ENCODE assay signal across 8 cellular contexts in the genomic region with DNA sequence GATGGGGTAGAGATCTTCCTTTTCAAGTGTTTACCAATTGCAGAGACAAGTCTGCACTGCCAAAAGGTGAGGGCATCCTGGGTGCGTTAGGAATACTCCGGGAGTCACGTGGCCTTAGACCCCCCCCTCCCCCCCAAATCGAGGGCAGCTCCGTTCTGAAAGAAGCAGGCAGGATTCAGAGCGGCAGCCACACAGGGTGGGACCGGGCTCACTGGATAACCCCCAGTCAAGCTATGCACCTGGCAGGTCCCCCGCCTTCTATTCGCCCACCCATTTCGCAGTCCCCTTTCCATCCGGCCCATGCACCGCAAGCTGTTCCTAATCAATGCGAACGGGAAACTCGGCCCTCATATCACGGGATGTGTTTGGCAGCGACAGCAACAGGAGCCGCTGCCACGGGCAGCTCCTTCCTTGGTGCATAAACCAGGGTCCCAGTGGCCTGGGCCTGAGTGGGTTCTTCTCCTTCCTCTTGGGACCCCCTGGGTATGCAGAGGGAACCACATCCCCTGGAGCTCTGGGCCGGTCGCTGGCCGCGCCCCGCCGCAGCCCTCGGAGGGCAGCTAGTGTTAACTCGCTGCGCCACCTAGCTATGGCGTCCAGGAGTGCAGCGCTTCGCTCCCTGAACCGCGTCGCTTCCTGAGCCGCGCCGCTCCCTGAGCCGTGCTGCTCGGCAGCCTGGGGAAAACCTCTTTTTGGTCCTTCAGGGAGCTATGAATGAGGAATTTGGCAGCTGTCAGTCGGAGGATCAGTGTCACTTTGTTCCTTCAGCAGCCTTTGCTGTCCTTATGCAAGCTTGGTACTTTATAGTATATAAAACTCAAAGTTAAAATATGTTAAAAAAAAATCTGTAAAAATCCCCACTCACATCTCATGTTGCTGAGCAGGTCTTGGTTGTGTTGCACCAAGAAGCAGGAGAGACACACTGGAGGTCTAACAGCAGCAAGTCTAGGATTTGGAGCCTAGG. TPM values are rescaled to one million over a fixed set of nuclear protein-coding genes. Genes with fewer than 3 reads are reported as not detected.
DNase-seq lines count a peak whose midpoint lies in the region; ATAC-seq, FAIRE-seq and TF ChIP-seq lines count a peak whose summit lies in the region.

No MANE protein-coding gene starts in this region.

- H3K36me3 Mint-ChIP-seq in CD8-positive, alpha-beta T cell: no peaks in the 10 kb centered on the region
- H3K36me3 Mint-ChIP-seq in immature natural killer cell: no peaks in the 10 kb centered on the region

- H3K27ac Mint-ChIP-seq in CD8-positive, alpha-beta T cell: no peak overlapping the region
- H3K27ac Mint-ChIP-seq in immature natural killer cell: peak overlapping the region in 5 of 6 donors; percentile 64 to 79 (median 72)

- peak; percentile 96 for TF ChIP-seq CTCF in CD8-positive, alpha-beta T cell (IDR thresholded peaks at IDR 0.05)

- DNase-seq in CD8-positive, alpha-beta T cell: peak; percentile 61 to 86 (median 74)
- DNase-seq in HAP-1 (ENCODE audit: low spot score in 2 of 2) (peak; percentile 65 to 92), NCI-H2196 (lab: John Stamatoyannopoulos, UW; ENCODE audit: unreplicated experiment) (peak; percentile 90), caudate nucleus (lab: John Stamatoyannopoulos, UW) (peak in 59 of 61 donors; percentile 9 to 88 (median 75)), immature natural killer cell (peak; percentile 77 to 79 (median 79)), small intestine (peak; percentile 78)
- DNase-seq in activated CD4-positive, CD25-positive, alpha-beta regulatory T cell treated with anti-CD3 and anti-CD28 coated beads, Interleukin-2, amount 50 U/mL, for 16 hours (ENCODE audit: low read depth, low spot score): peak; percentile 51

- WGBS in small intestine, 3 donors: 1% methylated on average over 40 of the region's 40 CpGs

- intact Hi-C loops in CD8-positive, alpha-beta T cell (cut with DNase I, micrococcal nuclease): loop anchor here (1.0 to 2.0 kb wide), 5 partner anchors 27 to 83 kb away; no protein-coding TSS in a partner anchor

- H3K27ac ChIP-seq in CD8-positive, alpha-beta T cell (ENCODE audit: low read depth, low read length): no peak overlapping the region
- H3K27ac ChIP-seq in caudate nucleus (ENCODE audit: low read depth, low read length) (peak overlapping the region; percentile 95), small intestine (ENCODE audit: low read depth in 1 of 2, low read length in 1 of 2) (peak overlapping the region in 1 of 2 donors; percentile 27)

- FAIRE-seq in small intestine (lab: Jason Lieb, UNC): no peak

- peak; percentile 98 for ATAC-seq in CD8-positive, alpha-beta T cell
- ATAC-seq in GM18858 (IDR thresholded peaks at IDR 0.05; ENCODE audit: unreplicated experiment): no peak

- H3K4me1 ChIP-seq in CD8-positive, alpha-beta T cell (ENCODE audit: insufficient read depth, low read length): peaks cover 8% of the 10 kb centered on the region
- H3K4me1 ChIP-seq in HAP-1 (peaks cover 12% of the 10 kb centered on the region), small intestine (ENCODE audit: control insufficient read depth in 2 of 2, insufficient read depth in 1 of 2, low read depth in 1 of 2, low read length in 1 of 2) (peaks cover 0 to 11% of the 10 kb centered on the region in 2 donors)

- POLR2A ChIA-PET in CD8-positive, alpha-beta T cell (lab: Charles Lee): interaction anchor here (0.8 to 1.7 kb wide), 4 partner anchors 17 to 84 kb away, joined by 3 to 7 read pairs (median 3); no protein-coding TSS in a partner anchor

- peak overlapping the region; percentile 71 for H3K4me3 ChIP-seq in CD8-positive, alpha-beta T cell (ENCODE audit: low read depth, low read length)
- H3K4me3 ChIP-seq in HAP-1 (peak overlapping the region; percentile 23), small intestine (ENCODE audit: low read depth in 1 of 2, low read length in 2 of 2) (peak overlapping the region in 1 of 2 donors; percentile 37)

- no peaks in the 10 kb centered on the region for H3K27me3 ChIP-seq in CD8-positive, alpha-beta T cell (ENCODE audit: insufficient read depth, low read length)
- H3K27me3 ChIP-seq in HAP-1 (ENCODE audit: low read depth) (no peaks in the 10 kb centered on the region), small intestine (ENCODE audit: control insufficient read depth in 2 of 2, insufficient read depth in 2 of 2, low read length in 2 of 2) (no peaks in the 10 kb centered on the region)

- peaks cover 8% of the 10 kb centered on the region for H3K4me1 Mint-ChIP-seq in CD8-positive, alpha-beta T cell (ENCODE audit: low read depth)
- H3K4me1 Mint-ChIP-seq in immature natural killer cell: peaks cover 9 to 13% of the 10 kb centered on the region in 2 donors

- H3K4me3 Mint-ChIP-seq in CD8-positive, alpha-beta T cell: peak overlapping the region; percentile 82
- H3K4me3 Mint-ChIP-seq in immature natural killer cell: peak overlapping the region; percentile 70 to 80 (median 73)

- in situ Hi-C loops in HAP-1 (cut with MboI; ENCODE audit: low sequenced_read_pairs): no loop called here

- no peaks in the 10 kb centered on the region for H3K9me3 Mint-ChIP-seq in CD8-positive, alpha-beta T cell
- no peaks in the 10 kb centered on the region for H3K9me3 Mint-ChIP-seq in immature natural killer cell

- H3K36me3 ChIP-seq in CD8-positive, alpha-beta T cell (ENCODE audit: insufficient read depth, low read length): no peaks in the 10 kb centered on the region
- H3K36me3 ChIP-seq in HAP-1 (replicated peaks) (no peaks in the 10 kb centered on the region), small intestine (ENCODE audit: control insufficient read depth in 2 of 2, insufficient read depth in 2 of 2, low read length in 2 of 2) (no peaks in the 10 kb centered on the region)

- CTCF ChIA-PET in CD8-positive, alpha-beta T cell (lab: Charles Lee): interaction anchor here (0.6 to 10.5 kb wide), 40 partner anchors 9 to 1578 kb away, joined by 3 to 201 read pairs (median 5); a partner anchor contains a TSS

- H3K9me3 ChIP-seq in CD8-positive, alpha-beta T cell (ENCODE audit: low read length): no peaks in the 10 kb centered on the region
- no peaks in the 10 kb centered on the region for H3K9me3 ChIP-seq in HAP-1
- no peaks in the 10 kb centered on the region for H3K9me3 ChIP-seq in small intestine (ENCODE audit: control insufficient read depth, low read depth)

- H3K27me3 Mint-ChIP-seq in CD8-positive, alpha-beta T cell (ENCODE audit: low read depth): peaks cover 13% of the 10 kb centered on the region
- peaks cover 8 to 10% (median 9%) of the 10 kb centered on the region in 3 donors for H3K27me3 Mint-ChIP-seq in immature natural killer cell (ENCODE audit: low read depth in 3 of 3)

RNA-seq across cellular contexts. Expression of a gene that starts 41.4 kb away (rescaled TPM):
- under 1 TPM; 0.81 to 0.92 TPM for total RNA-seq in CD8-positive, alpha-beta T cell
- 1 to 10 TPM; 1.1 to 2.2 (median 2.1) TPM for polyA plus RNA-seq in immature natural killer cell
- polyA plus RNA-seq in small intestine: 1 to 10 TPM in 2 of 3 donors, under 1 TPM in 1; 0.67 to 8.9 (median 3.2) TPM

RNA-seq across cellular contexts. Expression of a gene that starts 55.3 kb away (rescaled TPM):
- total RNA-seq in CD8-positive, alpha-beta T cell: 10 to 100 TPM; 76.4 to 77.2 TPM
- polyA plus RNA-seq in immature natural killer cell: 10 to 100 TPM; 13.2 to 16.5 (median 16.3) TPM
- polyA plus RNA-seq in small intestine: 10 to 100 TPM; 18.6 to 37.5 (median 26.8) TPM

RNA-seq across cellular contexts. Expression of a gene that starts 56.8 kb away (rescaled TPM):
- 10 to 100 TPM; 16.8 to 20.8 TPM for total RNA-seq in CD8-positive, alpha-beta T cell
- polyA plus RNA-seq in immature natural killer cell: 1 to 10 TPM in 2 of 3 donors, not detected in 1; 1.2 to 2.8 TPM
- polyA plus RNA-seq in small intestine: 10 to 100 TPM in 2 of 3 donors, 1 to 10 TPM in 1; 7.6 to 51.6 (median 14.3) TPM
